In genomic region chr5:127754727-127755126, GRCh38 we compare ENCODE assay signal across 32 cellular contexts. TPM values are rescaled to one million over a fixed set of nuclear protein-coding genes. Genes with fewer than 3 reads are reported as not detected.
DNase-seq lines count a peak whose midpoint lies in the region; ATAC-seq and TF ChIP-seq lines count a peak whose summit lies in the region.
"Had no signal": no experiment of that assay in that cellular context is flagged by ENCODE, and none has a peak within 500 bp of the region (broad histone marks: within the 10 kb centered on the region; RNA-seq: fewer than 3 reads in every experiment).

No MANE protein-coding gene starts in this region.

- no peaks in the 10 kb centered on the region for H3K27me3 ChIP-seq in left lung
- H3K27me3 ChIP-seq: uterus had no signal

- H3K36me3 ChIP-seq in left lung = no peaks in the 10 kb centered on the region
- H3K36me3 ChIP-seq: uterus, WERI-Rb-1 had no signal

- H3K9me3 ChIP-seq in left lung = no peaks in the 10 kb centered on the region
- H3K9me3 ChIP-seq: uterus had no signal

- H3K27ac Mint-ChIP-seq in activated T-cell treated with anti-CD3 and anti-CD28 coated beads, Interleukin-2, amount 50 U/mL, for 72 hours = no peak overlapping the region
- H3K27ac Mint-ChIP-seq: activated CD4-positive, alpha-beta T cell treated with anti-CD3 and anti-CD28 coated beads, Interleukin-2, amount 10 ng/mL, durations not matched to agents 24 days and 14 days; activated naive CD8-positive, alpha-beta T cell treated with anti-CD3 and anti-CD28 coated beads, Interleukin-2, amount 50 U/mL, for 24 hours; B cell; naive thymus-derived CD4-positive, alpha-beta T cell had no signal

- DNase-seq in NCI-H510A treated with DMSO at 0.1 percent for 48 hours (lab: John Stamatoyannopoulos, UW) (peak; percentile 15), NCI-H510A (lab: John Stamatoyannopoulos, UW) (no peak), NCI-H345 (lab: John Stamatoyannopoulos, UW) (peak; percentile 59), left lung (no peak), putamen (ENCODE audit: low spot score) (no peak)
- DNase-seq in central memory CD4-positive, alpha-beta T cell = no peak
- no peak for DNase-seq in activated T-cell treated with anti-CD3 and anti-CD28 coated beads, Interleukin-2, amount 50 U/mL, for 72 hours
- DNase-seq: activated CD4-positive, alpha-beta T cell treated with anti-CD3 and anti-CD28 coated beads, Interleukin-2, amount 10 ng/mL, durations not matched to agents 24 days and 14 days; activated naive CD8-positive, alpha-beta T cell treated with anti-CD3 and anti-CD28 coated beads, Interleukin-2, amount 50 U/mL, for 24 hours; activated T-cell treated with anti-CD3 and anti-CD28 coated beads, Interleukin-2, amount 50 U/mL, for 1 hour; caudate nucleus; CD8-positive, alpha-beta memory T cell; KG1; naive thymus-derived CD4-positive, alpha-beta T cell; NCI-H1436 treated with DMSO at 0.1 percent for 48 hours; nucleus accumbens; OCI-M1; stimulated activated naive CD4-positive, alpha-beta T cell; uterus; WERI-Rb-1 had no signal

- H3K4me3 ChIP-seq in left lung = no peak overlapping the region
- H3K4me3 ChIP-seq: uterus had no signal

- no peak overlapping the region for H3K27ac ChIP-seq in left lung
- H3K27ac ChIP-seq: uterus, WERI-Rb-1 had no signal

- H3K4me1 ChIP-seq in left lung = no peaks in the 10 kb centered on the region
- H3K4me1 ChIP-seq: uterus had no signal

- peak; percentile 57 for ATAC-seq in left lung
- no peak for ATAC-seq in GM21576 (IDR thresholded peaks at IDR 0.05; ENCODE audit: unreplicated experiment)
- ATAC-seq in activated T-cell treated with anti-CD3 and anti-CD28 coated beads, Interleukin-2, amount 50 U/mL, for 72 hours (replicated peaks in 1 of 2) = no peak
- ATAC-seq: activated naive CD8-positive, alpha-beta T cell treated with anti-CD3 and anti-CD28 coated beads, Interleukin-2, amount 50 U/mL, for 24 hours; HCT116; left lobe of liver; naive thymus-derived CD4-positive, alpha-beta T cell; Right ventricle myocardium inferior had no signal

- H3K27me3 Mint-ChIP-seq in activated T-cell treated with anti-CD3 and anti-CD28 coated beads, Interleukin-2, amount 50 U/mL, for 72 hours (ENCODE audit: low read depth) = no peaks in the 10 kb centered on the region
- H3K27me3 Mint-ChIP-seq: activated naive CD8-positive, alpha-beta T cell treated with anti-CD3 and anti-CD28 coated beads, Interleukin-2, amount 50 U/mL, for 24 hours; B cell had no signal

- H3K4me1 Mint-ChIP-seq in activated T-cell treated with anti-CD3 and anti-CD28 coated beads, Interleukin-2, amount 50 U/mL, for 72 hours (ENCODE audit: low read depth) = peaks cover 5% of the 10 kb centered on the region
- H3K4me1 Mint-ChIP-seq: activated CD4-positive, alpha-beta T cell treated with anti-CD3 and anti-CD28 coated beads, Interleukin-2, amount 10 ng/mL, durations not matched to agents 24 days and 14 days; activated naive CD8-positive, alpha-beta T cell treated with anti-CD3 and anti-CD28 coated beads, Interleukin-2, amount 50 U/mL, for 24 hours; B cell had no signal

- peaks cover 0 to 2% of the 10 kb centered on the region in 2 donors for H3K36me3 Mint-ChIP-seq in activated T-cell treated with anti-CD3 and anti-CD28 coated beads, Interleukin-2, amount 50 U/mL, for 72 hours (ENCODE audit: insufficient read depth in 2 of 2)
- H3K36me3 Mint-ChIP-seq: CD8-positive, alpha-beta memory T cell; naive thymus-derived CD4-positive, alpha-beta T cell had no signal

- no peak for TF ChIP-seq CTCF in left lung (IDR thresholded peaks at IDR 0.05)

- peaks cover 0 to 2% of the 10 kb centered on the region in 2 donors for H3K9me3 Mint-ChIP-seq in activated T-cell treated with anti-CD3 and anti-CD28 coated beads, Interleukin-2, amount 50 U/mL, for 72 hours
- H3K9me3 Mint-ChIP-seq: activated CD4-positive, alpha-beta T cell treated with anti-CD3 and anti-CD28 coated beads, Interleukin-2, amount 10 ng/mL, durations not matched to agents 24 days and 14 days; activated naive CD8-positive, alpha-beta T cell treated with anti-CD3 and anti-CD28 coated beads, Interleukin-2, amount 50 U/mL, for 24 hours; CD8-positive, alpha-beta memory T cell had no signal

- no peak overlapping the region for H3K4me3 Mint-ChIP-seq in activated T-cell treated with anti-CD3 and anti-CD28 coated beads, Interleukin-2, amount 50 U/mL, for 72 hours
- H3K4me3 Mint-ChIP-seq: activated CD4-positive, alpha-beta T cell treated with anti-CD3 and anti-CD28 coated beads, Interleukin-2, amount 10 ng/mL, durations not matched to agents 24 days and 14 days; activated naive CD8-positive, alpha-beta T cell treated with anti-CD3 and anti-CD28 coated beads, Interleukin-2, amount 50 U/mL, for 24 hours; B cell; naive thymus-derived CD4-positive, alpha-beta T cell had no signal

- intact Hi-C loops in left lung (cut with DNase I) = no loop called here

RNA-seq across cellular contexts. Expression of gene CCDC192, which starts 51.5 kb away (rescaled TPM):
- not detected for total RNA-seq in left lung
- under 1 TPM in 1 of 2 donors, not detected in 1; 0.25 TPM for total RNA-seq in activated T-cell treated with anti-CD3 and anti-CD28 coated beads, Interleukin-2, amount 50 U/mL, for 72 hours
- total RNA-seq: A673; activated CD4-positive, alpha-beta T cell treated with anti-CD3 and anti-CD28 coated beads, Interleukin-2, amount 10 ng/mL, durations not matched to agents 24 days and 14 days; activated CD8-positive, alpha-beta memory T cell treated with anti-CD3 and anti-CD28 coated beads for 36 hours; B cell; CD8-positive, alpha-beta memory T cell; dermis microvascular lymphatic vessel endothelial cell; fibroblast of lung; HT1080; left lobe of liver; naive thymus-derived CD4-positive, alpha-beta T cell; pulmonary artery endothelial cell; Right ventricle myocardium inferior; T-helper 2 cell treated with Interferon-gamma antibody and Interleukin-4, amounts not matched to agents 100 ng/mL and 5 ng/mL, for 36 hours had no signal

Comparison
In these comparisons a context has a peak if more than half of its experiments do, and no peak if none do; other contexts are left out.
1. DNase-seq: peak in NCI-H510A treated with DMSO at 0.1 percent for 48 hours (single experiment) and NCI-H345 (single experiment); none in NCI-H510A (single experiment), left lung (0 of 2), central memory CD4-positive, alpha-beta T cell (single experiment), putamen (single experiment) and activated T-cell treated with anti-CD3 and anti-CD28 coated beads, Interleukin-2, amount 50 U/mL, for 72 hours (0 of 2).